Comparison of ENCODE assay signal across 1 cellular context in the genomic region with DNA sequence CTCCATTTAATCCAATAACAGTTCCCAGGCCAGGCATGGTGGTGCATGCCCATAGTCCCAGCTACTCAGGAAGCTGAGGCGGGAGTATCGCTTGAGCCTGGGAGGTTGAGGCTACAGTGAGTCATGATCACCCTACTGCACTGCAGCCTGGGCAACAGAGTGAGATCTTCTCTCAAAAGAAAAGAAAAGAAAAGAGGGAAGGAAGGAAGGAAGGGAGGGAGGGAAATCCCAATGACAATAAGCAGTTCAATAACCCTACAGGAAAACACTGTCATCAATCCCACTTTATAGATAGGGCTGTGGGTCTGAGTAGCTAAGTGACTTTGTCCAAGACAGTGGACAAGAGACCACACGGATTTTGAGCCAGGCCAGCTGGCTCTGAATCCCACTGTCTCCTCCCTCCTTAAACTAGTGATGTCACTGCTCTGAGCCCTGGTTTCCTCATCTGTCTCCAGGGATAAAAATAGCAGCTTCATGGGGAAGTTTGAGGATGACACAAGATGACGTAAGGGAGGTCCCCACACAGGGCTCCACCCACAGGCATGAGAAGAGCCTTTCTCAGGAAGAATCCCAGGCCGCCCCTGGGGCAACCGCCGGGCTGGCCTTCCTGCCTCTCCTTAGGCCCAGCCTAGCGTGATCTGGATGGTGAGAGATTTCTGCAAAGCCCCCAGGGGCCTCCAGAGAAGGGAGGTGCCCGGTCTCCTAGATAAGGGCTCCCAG.
TF ChIP-seq lines count a peak whose summit lies in the region.

No MANE protein-coding gene starts in this region.

TF ChIP-seq in GM12878, 131 proteins besides CTCF, POLR2A, EP300 and RAD21:
- TF ChIP-seq ATF7 (IDR thresholded peaks at IDR 0.05; ENCODE audit: low read depth) (peak; percentile 57; the same call in 1 of the 2 replicates), SMAD5 (IDR thresholded peaks at IDR 0.05; ENCODE audit: low read depth) (no peak), MTA2 (IDR thresholded peaks at IDR 0.05; ENCODE audit: low read depth) (no peak), CREB1 (IDR thresholded peaks at IDR 0.05; ENCODE audit: low read depth) (peak; percentile 76)
- TF ChIP-seq, protein P1, sequence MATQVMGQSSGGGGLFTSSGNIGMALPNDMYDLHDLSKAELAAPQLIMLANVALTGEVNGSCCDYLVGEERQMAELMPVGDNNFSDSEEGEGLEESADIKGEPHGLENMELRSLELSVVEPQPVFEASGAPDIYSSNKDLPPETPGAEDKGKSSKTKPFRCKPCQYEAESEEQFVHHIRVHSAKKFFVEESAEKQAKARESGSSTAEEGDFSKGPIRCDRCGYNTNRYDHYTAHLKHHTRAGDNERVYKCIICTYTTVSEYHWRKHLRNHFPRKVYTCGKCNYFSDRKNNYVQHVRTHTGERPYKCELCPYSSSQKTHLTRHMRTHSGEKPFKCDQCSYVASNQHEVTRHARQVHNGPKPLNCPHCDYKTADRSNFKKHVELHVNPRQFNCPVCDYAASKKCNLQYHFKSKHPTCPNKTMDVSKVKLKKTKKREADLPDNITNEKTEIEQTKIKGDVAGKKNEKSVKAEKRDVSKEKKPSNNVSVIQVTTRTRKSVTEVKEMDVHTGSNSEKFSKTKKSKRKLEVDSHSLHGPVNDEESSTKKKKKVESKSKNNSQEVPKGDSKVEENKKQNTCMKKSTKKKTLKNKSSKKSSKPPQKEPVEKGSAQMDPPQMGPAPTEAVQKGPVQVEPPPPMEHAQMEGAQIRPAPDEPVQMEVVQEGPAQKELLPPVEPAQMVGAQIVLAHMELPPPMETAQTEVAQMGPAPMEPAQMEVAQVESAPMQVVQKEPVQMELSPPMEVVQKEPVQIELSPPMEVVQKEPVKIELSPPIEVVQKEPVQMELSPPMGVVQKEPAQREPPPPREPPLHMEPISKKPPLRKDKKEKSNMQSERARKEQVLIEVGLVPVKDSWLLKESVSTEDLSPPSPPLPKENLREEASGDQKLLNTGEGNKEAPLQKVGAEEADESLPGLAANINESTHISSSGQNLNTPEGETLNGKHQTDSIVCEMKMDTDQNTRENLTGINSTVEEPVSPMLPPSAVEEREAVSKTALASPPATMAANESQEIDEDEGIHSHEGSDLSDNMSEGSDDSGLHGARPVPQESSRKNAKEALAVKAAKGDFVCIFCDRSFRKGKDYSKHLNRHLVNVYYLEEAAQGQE (IDR thresholded peaks at IDR 0.05; ENCODE audit: low read depth, low read length) = no peak
